ENCODE assay signal across 25 cellular contexts in the genomic region with DNA sequence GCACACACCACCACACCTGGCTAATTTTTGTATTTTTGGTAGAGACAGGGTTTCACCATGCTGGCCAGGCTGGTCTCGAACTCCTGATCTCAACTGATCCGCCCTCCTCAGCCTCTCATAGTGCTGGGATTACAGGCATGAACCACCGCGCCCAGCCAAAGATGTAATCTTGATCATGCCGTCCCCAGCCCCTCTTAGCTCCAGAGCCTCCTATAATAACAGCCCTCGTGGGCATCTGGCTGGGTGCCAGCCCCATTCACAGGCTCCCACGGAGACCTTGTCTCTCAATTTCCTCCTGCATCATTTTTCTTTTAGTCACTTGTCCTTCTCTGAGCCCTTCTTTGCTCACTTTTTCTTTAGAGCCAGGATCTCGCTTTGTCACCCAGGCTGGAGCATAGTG.
"Had no signal": no experiment of that assay in that cellular context is flagged by ENCODE, and none has a peak within 500 bp of the region (broad histone marks: within the 10 kb centered on the region; RNA-seq: fewer than 3 reads in every experiment).

No MANE protein-coding gene starts in this region.

- H3K4me3 Mint-ChIP-seq: activated CD4-positive, alpha-beta memory T cell treated with anti-CD3 and anti-CD28 coated beads for 36 hours; activated CD4-positive, alpha-beta T cell treated with anti-CD3 and anti-CD28 coated beads, Interleukin-2, amount 10 ng/mL, durations not matched to agents 24 days and 14 days; activated T-cell treated with anti-CD3 and anti-CD28 coated beads, Interleukin-2, amount 50 U/mL, for 24 hours; central memory CD8-positive, alpha-beta T cell; dendritic cell treated with granulocyte-macrophage colony-stimulating factor and Interleukin-4, amounts not matched to agents 40 ng/mL and 50 ng/mL, for 4 days; endodermal cell; naive B cell; neural crest cell had no signal

- H3K27me3 ChIP-seq: spleen, testis, transverse colon had no signal

- H3K4me1 ChIP-seq: testis, transverse colon had no signal

- H3K9me3 ChIP-seq: testis, transverse colon had no signal

- FAIRE-seq: keratinocyte, urothelium cell line had no signal

- H3K4me3 ChIP-seq: spleen, testis, transverse colon had no signal

- H3K27ac Mint-ChIP-seq: activated CD4-positive, alpha-beta memory T cell treated with anti-CD3 and anti-CD28 coated beads for 36 hours; activated CD4-positive, alpha-beta T cell treated with anti-CD3 and anti-CD28 coated beads, Interleukin-2, amount 10 ng/mL, durations not matched to agents 24 days and 14 days; activated T-cell treated with anti-CD3 and anti-CD28 coated beads, Interleukin-2, amount 50 U/mL, for 24 hours; dendritic cell treated with granulocyte-macrophage colony-stimulating factor and Interleukin-4, amounts not matched to agents 40 ng/mL and 50 ng/mL, for 4 days; endodermal cell; naive B cell had no signal

- ATAC-seq: esophagus mucosa; left cardiac atrium; right cardiac atrium; stimulated activated naive CD8-positive, alpha-beta T cell treated with anti-CD3 and anti-CD28 coated beads, Interleukin-15, Interleukin-2, amounts not matched to agents 100 U/mL and 50 U/mL, for 24 hours had no signal

- H3K9me3 Mint-ChIP-seq: activated CD4-positive, alpha-beta memory T cell treated with anti-CD3 and anti-CD28 coated beads for 36 hours; activated CD4-positive, alpha-beta T cell treated with anti-CD3 and anti-CD28 coated beads, Interleukin-2, amount 10 ng/mL, durations not matched to agents 24 days and 14 days; activated T-cell treated with anti-CD3 and anti-CD28 coated beads, Interleukin-2, amount 50 U/mL, for 24 hours; central memory CD8-positive, alpha-beta T cell; dendritic cell treated with granulocyte-macrophage colony-stimulating factor and Interleukin-4, amounts not matched to agents 40 ng/mL and 50 ng/mL, for 4 days; neural crest cell had no signal

- H3K36me3 ChIP-seq: transverse colon had no signal

- H3K27ac ChIP-seq: spleen, testis, transverse colon had no signal

- DNase-seq: activated CD4-positive, alpha-beta memory T cell treated with anti-CD3 and anti-CD28 coated beads for 36 hours; activated CD4-positive, alpha-beta T cell treated with anti-CD3 and anti-CD28 coated beads, Interleukin-2, amount 10 ng/mL, durations not matched to agents 24 days and 14 days; activated CD4-positive, CD25-positive, alpha-beta regulatory T cell treated with anti-CD3 and anti-CD28 coated beads, Interleukin-2, amount 50 U/mL, for 72 hours; activated CD8-positive, alpha-beta memory T cell treated with anti-CD3 and anti-CD28 coated beads, Interleukin-2, amount 50 U/mL, for 4 hours; activated gamma-delta T cell treated with Interleukin-2 at 50 U/mL for 16 hours; activated naive CD4-positive, alpha-beta T cell treated with anti-CD3 and anti-CD28 coated beads, Interleukin-2, amount 50 U/mL, for 16 hours; activated T-cell treated with anti-CD3 and anti-CD28 coated beads, Interleukin-2, amount 50 U/mL, for 24 hours; endodermal cell; foreskin fibroblast; head of caudate nucleus; hippocampal formation; left cardiac atrium; mammary epithelial cell; naive B cell; right cardiac atrium; spleen; stimulated activated naive CD8-positive, alpha-beta T cell treated with anti-CD3 and anti-CD28 coated beads, Interleukin-15, Interleukin-2, amounts not matched to agents 100 U/mL and 50 U/mL, for 24 hours; testis; transverse colon had no signal

- H3K4me1 Mint-ChIP-seq: central memory CD8-positive, alpha-beta T cell; endodermal cell had no signal

- H3K27me3 Mint-ChIP-seq: activated CD4-positive, alpha-beta memory T cell treated with anti-CD3 and anti-CD28 coated beads for 36 hours; activated CD4-positive, alpha-beta T cell treated with anti-CD3 and anti-CD28 coated beads, Interleukin-2, amount 10 ng/mL, durations not matched to agents 24 days and 14 days; activated T-cell treated with anti-CD3 and anti-CD28 coated beads, Interleukin-2, amount 50 U/mL, for 24 hours; central memory CD8-positive, alpha-beta T cell; dendritic cell treated with granulocyte-macrophage colony-stimulating factor and Interleukin-4, amounts not matched to agents 40 ng/mL and 50 ng/mL, for 4 days; naive B cell had no signal
